ENCODE assay signal across 37 cellular contexts in the genomic region with DNA sequence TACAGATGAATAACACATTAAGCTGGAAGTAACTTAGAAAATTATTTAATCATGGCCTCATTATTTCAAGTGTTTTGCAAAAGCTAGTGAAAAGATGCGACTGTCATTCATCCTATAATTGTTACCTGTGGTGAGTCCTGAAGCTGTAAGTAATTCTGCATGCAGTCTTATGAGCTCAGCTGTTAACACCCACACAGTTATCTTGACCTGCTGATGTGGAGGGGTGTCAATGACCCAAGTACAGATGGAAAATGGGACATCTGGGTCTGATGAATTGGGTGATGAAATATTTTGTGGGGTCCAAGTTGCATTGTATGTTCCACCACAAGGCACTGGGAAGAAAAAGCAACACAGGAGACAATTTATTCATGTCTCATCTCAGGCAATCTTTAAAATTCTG.
DNase-seq lines count a peak whose midpoint lies in the region; ATAC-seq, FAIRE-seq and TF ChIP-seq lines count a peak whose summit lies in the region.
"Had no signal": no experiment of that assay in that cellular context is flagged by ENCODE, and none has a peak within 500 bp of the region (broad histone marks: within the 10 kb centered on the region; RNA-seq: fewer than 3 reads in every experiment).

No MANE protein-coding gene starts in this region.

- H3K4me1 ChIP-seq in K562 (replicated peaks in 1 of 2; ENCODE audit: control insufficient read depth in 2 of 2, insufficient read depth in 2 of 2, low read length in 2 of 2): peaks cover 5 to 6% of the 10 kb centered on the region in 2 experiments; a peak in 3 of 5 replicates
- H3K4me1 ChIP-seq: A549, BE2C, Caco-2 had no signal

- TF ChIP-seq POLR2A in GM12891 (IDR thresholded peaks at IDR 0.05; ENCODE audit: low read depth, low read length) (no peak), K562 (conservative IDR thresholded peaks at IDR 0.05) (no peak)

- FAIRE-seq in GM12891 (lab: Jason Lieb, UNC) (peak; percentile 57), K562 (lab: Jason Lieb, UNC) (no peak)
- FAIRE-seq: A204.1, A549, D721Med had no signal

- BruUV-seq in K562 (replicated peaks; lab: Mats Ljungman, UMichigan): no TSS peak

- H3K27me3 ChIP-seq in K562 (ENCODE audit: control insufficient read depth in 2 of 2, insufficient read depth in 2 of 2, low read length in 2 of 2): no peaks in the 10 kb centered on the region; a peak in 1 of 5 replicates
- H3K27me3 ChIP-seq: BE2C; BLaER1; BLaER1 treated with 17β-estradiol and CSF1 and Interleukin-3, amounts not matched to agents 10 nM and 100 nM had no signal

- H3K27ac Mint-ChIP-seq in T-helper 17 cell: no peak overlapping the region
- H3K27ac Mint-ChIP-seq: B cell; CD14-positive monocyte; CD4-positive, alpha-beta memory T cell; CD4-positive, alpha-beta T cell; CD8-positive, alpha-beta memory T cell; CD8-positive, alpha-beta T cell had no signal

- 12% methylated on average over 1 of the region's 1 CpG for WGBS in K562 (ENCODE audit: insufficient coverage, low coverage, missing lambda C conversion rate)

- H3K79me2 ChIP-seq in K562 (ENCODE audit: control insufficient read depth, insufficient read depth, low read length): no peaks in the 10 kb centered on the region

- no peaks in the 10 kb centered on the region for H4K20me1 ChIP-seq in K562 (replicated peaks; ENCODE audit: control insufficient read depth, insufficient read depth, low read length)
- H4K20me1 ChIP-seq: BLaER1; BLaER1 treated with 17β-estradiol and CSF1 and Interleukin-3, amounts not matched to agents 10 nM and 100 nM had no signal

- CTCF ChIA-PET in K562 (lab: Yijun Ruan, JAX; ENCODE audit: low intra/inter-chr PET ratio): interaction anchor here (0.5 kb wide), 1 partner anchor 367 kb away, joined by 3 read pairs; no protein-coding TSS in a partner anchor

- H3K27me3 Mint-ChIP-seq in T-helper 17 cell: peaks cover 26% of the 10 kb centered on the region

- H3K4me1 Mint-ChIP-seq in T-helper 17 cell: peaks cover 12% of the 10 kb centered on the region

- H3K4me3 Mint-ChIP-seq in T-helper 17 cell: no peak overlapping the region
- H3K4me3 Mint-ChIP-seq: B cell; CD14-positive monocyte; CD4-positive, alpha-beta memory T cell; CD4-positive, alpha-beta T cell; CD4-positive, CD25-positive, alpha-beta regulatory T cell; CD8-positive, alpha-beta memory T cell; CD8-positive, alpha-beta T cell had no signal

- no peak overlapping the region for H3K4me3 ChIP-seq in K562
- H3K4me3 ChIP-seq: A549; BLaER1; BLaER1 treated with 17β-estradiol and CSF1 and Interleukin-3, amounts not matched to agents 10 nM and 100 nM had no signal

- in situ Hi-C loops in K562 (cut with MboI): loop anchor here (25.0 kb wide), 1 partner anchor 991 kb away; no protein-coding TSS in a partner anchor

- ATAC-seq in K562 (no peak), T-helper 17 cell (no peak)
- ATAC-seq: A549; CD8-positive, alpha-beta T cell had no signal

- no peaks in the 10 kb centered on the region for H3K36me3 ChIP-seq in K562 (ENCODE audit: control insufficient read depth, insufficient read depth, low read length)
- H3K36me3 ChIP-seq: BE2C; BLaER1; BLaER1 treated with 17β-estradiol and CSF1 and Interleukin-3, amounts not matched to agents 10 nM and 100 nM had no signal

- peaks cover 2% of the 10 kb centered on the region for H3K36me3 Mint-ChIP-seq in T-helper 17 cell (ENCODE audit: low read depth)
- H3K36me3 Mint-ChIP-seq: CD14-positive monocyte; CD4-positive, alpha-beta memory T cell; CD4-positive, CD25-positive, alpha-beta regulatory T cell; CD8-positive, alpha-beta memory T cell; CD8-positive, alpha-beta T cell had no signal

- no peak for TF ChIP-seq EP300 in K562 (IDR thresholded peaks at IDR 0.05; ENCODE audit: low read length)

- no peaks in the 10 kb centered on the region for H3K9me1 ChIP-seq in K562 (ENCODE audit: control insufficient read depth, insufficient read depth, low read length)

- no peak overlapping the region for H3K4me2 ChIP-seq in K562 (ENCODE audit: insufficient read depth, low read length)
- H3K4me2 ChIP-seq: A549; BLaER1; BLaER1 treated with 17β-estradiol and CSF1 and Interleukin-3, amounts not matched to agents 10 nM and 100 nM had no signal

- intact Hi-C loops in K562 (cut with micrococcal nuclease): loop anchor here (10.0 kb wide), 1 partner anchor 568 kb away; no protein-coding TSS in a partner anchor

- H3K27ac ChIP-seq in K562 (ENCODE audit: extremely low read depth, low read depth, low read length): no peak overlapping the region
- H3K27ac ChIP-seq: 22Rv1; A549; BLaER1; BLaER1 treated with 17β-estradiol and CSF1 and Interleukin-3, amounts not matched to agents 10 nM and 100 nM; C4-2B had no signal

- no peaks in the 10 kb centered on the region for H3K9me3 ChIP-seq in K562 (replicated peaks; ENCODE audit: control insufficient read depth, insufficient read depth, low read depth, low read length)
- no peaks in the 10 kb centered on the region for H3K9me3 ChIP-seq in T-helper 17 cell (ENCODE audit: control insufficient read depth, low read length, poor library complexity, severe bottlenecking)
- H3K9me3 ChIP-seq: A549, BE2C, BLaER1, Caco-2 had no signal

- TF ChIP-seq RAD21 in K562 (CRISPR knock-in tag; conservative IDR thresholded peaks at IDR 0.05 in 1 of 2, IDR thresholded peaks at IDR 0.05 in 1 of 2): no peak

- no peak overlapping the region for H2AFZ ChIP-seq in K562 (ENCODE audit: low read depth, low read length)

- H3K9ac ChIP-seq in K562 (ENCODE audit: insufficient read depth in 1 of 2, low read depth in 2 of 2, low read length in 2 of 2): no peak overlapping the region
- H3K9ac ChIP-seq: BLaER1; BLaER1 treated with 17β-estradiol and CSF1 and Interleukin-3, amounts not matched to agents 10 nM and 100 nM had no signal

- POLR2A ChIA-PET in K562 (lab: Yijun Ruan, JAX): interaction anchor here (0.9 kb wide), 1 partner anchor 109 kb away, joined by 4 read pairs; no protein-coding TSS in a partner anchor

- peak; percentile 13 for DNase-seq in NCI-H1105 treated with DMSO at 0.1 percent for 48 hours (lab: John Stamatoyannopoulos, UW)
- DNase-seq in NCI-H1105 (lab: John Stamatoyannopoulos, UW): no peak
- peak; percentile 11 for DNase-seq in NCI-H748 (lab: John Stamatoyannopoulos, UW; ENCODE audit: unreplicated experiment)
- no peak for DNase-seq in NCI-H748 treated with DMSO at 0.1 percent for 48 hours (lab: John Stamatoyannopoulos, UW)
- no peak for DNase-seq in GM12891 (ENCODE audit: insufficient read length, low spot score)
- no peak for DNase-seq in K562 (ENCODE audit: extremely low read depth in 1 of 4, low spot score in 3 of 4)
- no peak for DNase-seq in T-helper 17 cell
- no peak for DNase-seq in NOMO-1 treated with dmso at 0.1 percent for 144 hours (lab: John Stamatoyannopoulos, UW; ENCODE audit: unreplicated experiment)
- DNase-seq: 8988T; ACHN; AML-193; BE2C; C1 segment of cervical spinal cord; Caco-2; Calu3; CD4-positive, alpha-beta memory T cell; CD4-positive, alpha-beta T cell; CD4-positive, CD25-positive, alpha-beta regulatory T cell; CD8-positive, alpha-beta memory T cell; CD8-positive, alpha-beta T cell; COR-L47; DMS 273 treated with DMSO at 0.1 percent for 48 hours; DMS153; DMS53; DMS79; DMS79 treated with DMSO at 0.1 percent for 48 hours; DND-41; EL had no signal

- TF ChIP-seq CTCF in K562 (IDR thresholded peaks at IDR 0.05 in 2 of 3, conservative IDR thresholded peaks at IDR 0.05 in 1 of 3; ENCODE audit: insufficient read depth in 2 of 3, low read depth in 1 of 3, low read length in 3 of 3): no peak

TF ChIP-seq in GM12891, 5 proteins besides CTCF, POLR2A, EP300 and RAD21:
- TF ChIP-seq POLR2AphosphoS5 (IDR thresholded peaks at IDR 0.05; ENCODE audit: low read depth, low read length) (no peak), TAF1 (IDR thresholded peaks at IDR 0.05; ENCODE audit: low read depth, low read length) (no peak), POU2F2 (IDR thresholded peaks at IDR 0.05; ENCODE audit: low read depth, low read length) (no peak), SPI1 (IDR thresholded peaks at IDR 0.05; ENCODE audit: low read depth, low read length) (no peak), PAX5 (IDR thresholded peaks at IDR 0.05; ENCODE audit: insufficient read depth, low read length, severe bottlenecking) (no peak)

TF ChIP-seq in K562, 482 proteins besides CTCF, POLR2A, EP300 and RAD21 (continues in another document):
- TF ChIP-seq NFRKB (IDR thresholded peaks at IDR 0.05; ENCODE audit: low read depth) (no peak), BACH1 (tag; IDR thresholded peaks at IDR 0.05) (no peak), MCM5 (IDR thresholded peaks at IDR 0.05; ENCODE audit: low read depth) (no peak), MECOM (CRISPR knock-in tag; IDR thresholded peaks at IDR 0.05) (no peak)
- TF ChIP-seq, protein P1, sequence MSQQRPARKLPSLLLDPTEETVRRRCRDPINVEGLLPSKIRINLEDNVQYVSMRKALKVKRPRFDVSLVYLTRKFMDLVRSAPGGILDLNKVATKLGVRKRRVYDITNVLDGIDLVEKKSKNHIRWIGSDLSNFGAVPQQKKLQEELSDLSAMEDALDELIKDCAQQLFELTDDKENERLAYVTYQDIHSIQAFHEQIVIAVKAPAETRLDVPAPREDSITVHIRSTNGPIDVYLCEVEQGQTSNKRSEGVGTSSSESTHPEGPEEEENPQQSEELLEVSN (IDR thresholded peaks at IDR 0.05; ENCODE audit: borderline replicate concordance in 1 of 2, extremely low read depth in 1 of 2, insufficient read depth in 1 of 2, insufficient read length in 1 of 2, low read depth in 1 of 2, low read length in 1 of 2, poor library complexity in 1 of 2, severe bottlenecking in 1 of 2): no peak
- TF ChIP-seq, protein P2, sequence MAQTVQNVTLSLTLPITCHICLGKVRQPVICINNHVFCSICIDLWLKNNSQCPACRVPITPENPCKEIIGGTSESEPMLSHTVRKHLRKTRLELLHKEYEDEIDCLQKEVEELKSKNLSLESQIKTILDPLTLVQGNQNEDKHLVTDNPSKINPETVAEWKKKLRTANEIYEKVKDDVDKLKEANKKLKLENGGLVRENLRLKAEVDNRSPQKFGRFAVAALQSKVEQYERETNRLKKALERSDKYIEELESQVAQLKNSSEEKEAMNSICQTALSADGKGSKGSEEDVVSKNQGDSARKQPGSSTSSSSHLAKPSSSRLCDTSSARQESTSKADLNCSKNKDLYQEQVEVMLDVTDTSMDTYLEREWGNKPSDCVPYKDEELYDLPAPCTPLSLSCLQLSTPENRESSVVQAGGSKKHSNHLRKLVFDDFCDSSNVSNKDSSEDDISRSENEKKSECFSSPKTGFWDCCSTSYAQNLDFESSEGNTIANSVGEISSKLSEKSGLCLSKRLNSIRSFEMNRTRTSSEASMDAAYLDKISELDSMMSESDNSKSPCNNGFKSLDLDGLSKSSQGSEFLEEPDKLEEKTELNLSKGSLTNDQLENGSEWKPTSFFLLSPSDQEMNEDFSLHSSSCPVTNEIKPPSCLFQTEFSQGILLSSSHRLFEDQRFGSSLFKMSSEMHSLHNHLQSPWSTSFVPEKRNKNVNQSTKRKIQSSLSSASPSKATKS (CRISPR knock-in tag; IDR thresholded peaks at IDR 0.05): no peak

Comparison
In these comparisons a context has a peak if more than half of its experiments do, and no peak if none do; other contexts are left out.
1. DNase-seq: peak in NCI-H1105 treated with DMSO at 0.1 percent for 48 hours (single experiment) and NCI-H748 (single experiment); none in NCI-H1105 (single experiment), NCI-H748 treated with DMSO at 0.1 percent for 48 hours (single experiment), GM12891 (single experiment), K562 (0 of 4), T-helper 17 cell (0 of 3) and NOMO-1 treated with dmso at 0.1 percent for 144 hours (single experiment).